18 cellular contexts compared by ENCODE assay signal in the genomic region with DNA sequence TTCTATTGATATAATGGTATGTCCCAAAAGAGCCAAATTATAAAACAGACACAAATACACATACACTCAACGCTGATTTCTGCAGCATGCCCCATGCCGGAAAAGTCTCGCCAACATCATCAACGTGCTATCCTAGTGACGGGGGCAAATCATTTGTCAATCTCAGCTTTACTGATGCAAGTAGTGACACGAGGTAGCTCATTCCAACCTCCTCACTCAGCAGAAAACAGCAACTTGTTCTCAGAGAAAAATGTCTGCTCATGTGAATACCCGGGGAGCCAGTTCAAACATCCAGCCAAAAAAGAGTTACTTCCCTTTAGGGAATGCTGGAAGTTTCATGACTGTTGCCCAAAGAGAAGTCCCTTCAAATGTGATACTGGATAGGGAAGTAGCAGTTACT. TPM values are rescaled to one million over a fixed set of nuclear protein-coding genes. Genes with fewer than 3 reads are reported as not detected.
DNase-seq lines count a peak whose midpoint lies in the region; ATAC-seq and TF ChIP-seq lines count a peak whose summit lies in the region.
"Had no signal": no experiment of that assay in that cellular context is flagged by ENCODE, and none has a peak within 500 bp of the region (broad histone marks: within the 10 kb centered on the region; RNA-seq: fewer than 3 reads in every experiment).

No MANE protein-coding gene starts in this region.

- no peak for DNase-seq in activated CD4-positive, alpha-beta T cell treated with anti-CD3 and anti-CD28 coated beads for 36 hours
- DNase-seq in activated CD4-positive, alpha-beta T cell treated with anti-CD3 and anti-CD28 coated beads, Interleukin-2, amount 50 U/mL, for 48 hours = no peak
- DNase-seq in activated T-helper 1 cell treated with anti-CD3 and anti-CD28 coated beads, Interleukin-12 subunit alpha, Interleukin-12 subunit beta, Interleukin-2, Interleukin-4 antibody, amounts not matched to agents 30 ng/mL and 10 ng/mL and 1 ng/mL, durations not matched to agents 14 hours and 24 hours and 36 hours (ENCODE audit: low spot score) = no peak
- DNase-seq in epithelial cell of esophagus (ENCODE audit: low read depth) (peak; percentile 47), DMS 273 (lab: John Stamatoyannopoulos, UW; ENCODE audit: unreplicated experiment) (no peak), H4 (ENCODE audit: low spot score) (no peak)
- DNase-seq in activated CD4-positive, alpha-beta memory T cell treated with anti-CD3 and anti-CD28 coated beads, Interleukin-2, amount 10 ng/mL, durations not matched to agents 7 days and 5 days = no peak
- DNase-seq: AML-193; Caco-2; CD4-positive, alpha-beta T cell; DMS153; DMS79; GDM1; GM23248; H7; HFFc6 had no signal

- intact Hi-C loops in activated CD4-positive, alpha-beta T cell treated with anti-CD3 and anti-CD28 coated beads for 36 hours (cut with DNase I, micrococcal nuclease) = loop anchor here (2.0 to 10.0 kb wide), 5 partner anchors 119 to 521 kb away; no protein-coding TSS in a partner anchor
- intact Hi-C loops in activated T-helper 1 cell treated with anti-CD3 and anti-CD28 coated beads, Interleukin-12 subunit alpha, Interleukin-12 subunit beta, Interleukin-2, Interleukin-4 antibody, amounts not matched to agents 30 ng/mL and 10 ng/mL and 1 ng/mL, durations not matched to agents 14 hours and 24 hours and 36 hours (cut with micrococcal nuclease) = loop anchor here (2.0 to 10.0 kb wide), 9 partner anchors 45 to 874 kb away; partner anchors contain the start of genes ABCC4 and GPR180

- CTCF ChIA-PET in activated CD4-positive, alpha-beta T cell treated with anti-CD3 and anti-CD28 coated beads for 36 hours (lab: Charles Lee) = interaction anchor here (0.9 to 2.1 kb wide), 3 partner anchors 9 to 49 kb away, joined by 3 to 7 read pairs (median 6); no protein-coding TSS in a partner anchor
- CTCF ChIA-PET in activated CD4-positive, alpha-beta memory T cell treated with anti-CD3 and anti-CD28 coated beads, Interleukin-2, amount 10 ng/mL, durations not matched to agents 7 days and 5 days (lab: Charles Lee) = interaction anchor here (1.1 kb wide), 1 partner anchor 9 kb away, joined by 6 read pairs; no protein-coding TSS in a partner anchor

- no peak for ATAC-seq in activated CD4-positive, alpha-beta T cell treated with anti-CD3 and anti-CD28 coated beads for 36 hours
- ATAC-seq: A549, HCT116 had no signal

- no peak overlapping the region for H3K4me3 Mint-ChIP-seq in activated CD4-positive, alpha-beta T cell treated with anti-CD3 and anti-CD28 coated beads for 36 hours
- H3K4me3 Mint-ChIP-seq in activated T-helper 1 cell treated with anti-CD3 and anti-CD28 coated beads, Interleukin-12 subunit alpha, Interleukin-12 subunit beta, Interleukin-2, Interleukin-4 antibody, amounts not matched to agents 30 ng/mL and 10 ng/mL and 1 ng/mL, durations not matched to agents 14 hours and 24 hours and 36 hours = peak overlapping the region; percentile 2
- no peak overlapping the region for H3K4me3 Mint-ChIP-seq in activated CD4-positive, alpha-beta memory T cell treated with anti-CD3 and anti-CD28 coated beads, Interleukin-2, amount 10 ng/mL, durations not matched to agents 7 days and 5 days
- H3K4me3 Mint-ChIP-seq: CD4-positive, alpha-beta T cell; HFFc6 had no signal

- peaks cover 28% of the 10 kb centered on the region for H3K27me3 Mint-ChIP-seq in activated CD4-positive, alpha-beta T cell treated with anti-CD3 and anti-CD28 coated beads for 36 hours
- H3K27me3 Mint-ChIP-seq in activated T-helper 1 cell treated with anti-CD3 and anti-CD28 coated beads, Interleukin-12 subunit alpha, Interleukin-12 subunit beta, Interleukin-2, Interleukin-4 antibody, amounts not matched to agents 30 ng/mL and 10 ng/mL and 1 ng/mL, durations not matched to agents 14 hours and 24 hours and 36 hours (ENCODE audit: insufficient read depth) = peaks cover 8% of the 10 kb centered on the region
- peaks cover 24% of the 10 kb centered on the region for H3K27me3 Mint-ChIP-seq in activated CD4-positive, alpha-beta memory T cell treated with anti-CD3 and anti-CD28 coated beads, Interleukin-2, amount 10 ng/mL, durations not matched to agents 7 days and 5 days

- TF ChIP-seq CTCF in epithelial cell of esophagus (IDR thresholded peaks at IDR 0.05; ENCODE audit: insufficient read depth, low read depth, low read length, missing control alignments) = no peak

- no peak overlapping the region for H3K4me3 ChIP-seq in epithelial cell of esophagus (ENCODE audit: low read length)
- H3K4me3 ChIP-seq: A549, GM23248 had no signal

- peaks cover 14% of the 10 kb centered on the region for H3K36me3 Mint-ChIP-seq in activated CD4-positive, alpha-beta T cell treated with anti-CD3 and anti-CD28 coated beads for 36 hours (ENCODE audit: low read depth)
- H3K36me3 Mint-ChIP-seq in activated T-helper 1 cell treated with anti-CD3 and anti-CD28 coated beads, Interleukin-12 subunit alpha, Interleukin-12 subunit beta, Interleukin-2, Interleukin-4 antibody, amounts not matched to agents 30 ng/mL and 10 ng/mL and 1 ng/mL, durations not matched to agents 14 hours and 24 hours and 36 hours (ENCODE audit: low read depth) = peaks cover 12% of the 10 kb centered on the region
- H3K36me3 Mint-ChIP-seq in activated CD4-positive, alpha-beta memory T cell treated with anti-CD3 and anti-CD28 coated beads, Interleukin-2, amount 10 ng/mL, durations not matched to agents 7 days and 5 days (ENCODE audit: low read depth) = no peaks in the 10 kb centered on the region

- peaks cover 4% of the 10 kb centered on the region for H3K9me3 Mint-ChIP-seq in activated CD4-positive, alpha-beta T cell treated with anti-CD3 and anti-CD28 coated beads for 36 hours (ENCODE audit: low read depth)
- peaks cover 28% of the 10 kb centered on the region for H3K9me3 Mint-ChIP-seq in activated T-helper 1 cell treated with anti-CD3 and anti-CD28 coated beads, Interleukin-12 subunit alpha, Interleukin-12 subunit beta, Interleukin-2, Interleukin-4 antibody, amounts not matched to agents 30 ng/mL and 10 ng/mL and 1 ng/mL, durations not matched to agents 14 hours and 24 hours and 36 hours
- H3K9me3 Mint-ChIP-seq in activated CD4-positive, alpha-beta memory T cell treated with anti-CD3 and anti-CD28 coated beads, Interleukin-2, amount 10 ng/mL, durations not matched to agents 7 days and 5 days = peaks cover 7% of the 10 kb centered on the region
- H3K9me3 Mint-ChIP-seq: CD4-positive, alpha-beta T cell; HFFc6 had no signal

- H3K4me1 Mint-ChIP-seq in activated CD4-positive, alpha-beta T cell treated with anti-CD3 and anti-CD28 coated beads for 36 hours = peaks cover 43% of the 10 kb centered on the region
- H3K4me1 Mint-ChIP-seq in activated T-helper 1 cell treated with anti-CD3 and anti-CD28 coated beads, Interleukin-12 subunit alpha, Interleukin-12 subunit beta, Interleukin-2, Interleukin-4 antibody, amounts not matched to agents 30 ng/mL and 10 ng/mL and 1 ng/mL, durations not matched to agents 14 hours and 24 hours and 36 hours (ENCODE audit: low read depth) = peaks cover 51% of the 10 kb centered on the region
- peaks cover 6% of the 10 kb centered on the region for H3K4me1 Mint-ChIP-seq in activated CD4-positive, alpha-beta memory T cell treated with anti-CD3 and anti-CD28 coated beads, Interleukin-2, amount 10 ng/mL, durations not matched to agents 7 days and 5 days

- POLR2A ChIA-PET in activated CD4-positive, alpha-beta T cell treated with anti-CD3 and anti-CD28 coated beads for 36 hours (lab: Charles Lee) = no interaction called here
- POLR2A ChIA-PET in activated CD4-positive, alpha-beta memory T cell treated with anti-CD3 and anti-CD28 coated beads, Interleukin-2, amount 10 ng/mL, durations not matched to agents 7 days and 5 days (lab: Charles Lee) = no interaction called here

- peak overlapping the region; percentile 89 for H3K27ac Mint-ChIP-seq in activated CD4-positive, alpha-beta T cell treated with anti-CD3 and anti-CD28 coated beads for 36 hours
- H3K27ac Mint-ChIP-seq in activated T-helper 1 cell treated with anti-CD3 and anti-CD28 coated beads, Interleukin-12 subunit alpha, Interleukin-12 subunit beta, Interleukin-2, Interleukin-4 antibody, amounts not matched to agents 30 ng/mL and 10 ng/mL and 1 ng/mL, durations not matched to agents 14 hours and 24 hours and 36 hours = peak overlapping the region; percentile 94
- H3K27ac Mint-ChIP-seq in activated CD4-positive, alpha-beta memory T cell treated with anti-CD3 and anti-CD28 coated beads, Interleukin-2, amount 10 ng/mL, durations not matched to agents 7 days and 5 days = no peak overlapping the region
- H3K27ac Mint-ChIP-seq: CD4-positive, alpha-beta T cell; HFFc6 had no signal

RNA-seq across cellular contexts. Expression of gene SOX21, which starts 46.3 kb away (rescaled TPM):
- total RNA-seq in activated CD4-positive, alpha-beta T cell treated with anti-CD3 and anti-CD28 coated beads for 36 hours = not detected
- total RNA-seq in activated T-helper 1 cell treated with anti-CD3 and anti-CD28 coated beads, Interleukin-12 subunit alpha, Interleukin-12 subunit beta, Interleukin-2, Interleukin-4 antibody, amounts not matched to agents 30 ng/mL and 10 ng/mL and 1 ng/mL, durations not matched to agents 14 hours and 24 hours and 36 hours = not detected in 2 replicates
- not detected in 2 replicates for total RNA-seq in H4 (2014; rRNA removed; shearing (Covaris generic))
- not detected for total RNA-seq in activated CD4-positive, alpha-beta memory T cell treated with anti-CD3 and anti-CD28 coated beads, Interleukin-2, amount 10 ng/mL, durations not matched to agents 7 days and 5 days
- total RNA-seq: CD4-positive, alpha-beta T cell; GM23248; HFFc6 had no signal
